In the genomic region with DNA sequence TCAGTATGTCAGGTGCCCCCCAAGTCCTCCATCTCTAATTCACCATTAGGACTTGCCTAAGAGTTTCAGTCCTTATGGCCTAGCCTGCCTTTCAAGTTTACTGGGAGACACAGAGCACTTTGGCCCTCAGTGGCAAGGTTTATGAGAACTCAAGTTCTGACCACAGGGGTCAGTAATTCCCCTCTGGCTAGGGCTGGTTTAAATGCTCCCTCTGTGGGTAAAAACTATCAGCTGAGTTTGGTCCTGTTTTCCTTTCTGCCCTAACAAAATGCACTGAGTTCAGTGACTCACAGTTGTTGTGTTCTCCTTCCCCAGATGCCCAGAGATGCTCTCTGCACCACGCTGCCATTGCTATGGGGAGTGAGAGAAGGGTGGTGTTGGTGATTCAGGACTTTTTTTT, we compare ENCODE assay signal across 19 cellular contexts.
"Had no signal": no experiment of that assay in that cellular context is flagged by ENCODE, and none has a peak within 500 bp of the region (broad histone marks: within the 10 kb centered on the region; RNA-seq: fewer than 3 reads in every experiment).

No MANE protein-coding gene starts in this region.

- DNase-seq: activated CD4-positive, alpha-beta memory T cell treated with anti-CD3 and anti-CD28 coated beads, Interleukin-2, amount 10 ng/mL, durations not matched to agents 7 days and 5 days; activated CD4-positive, alpha-beta T cell treated with anti-CD3 and anti-CD28 coated beads for 36 hours; activated naive CD4-positive, alpha-beta T cell treated with Interleukin-2 at 50 U/mL for 16 hours; activated T-cell treated with anti-CD3 and anti-CD28 coated beads, Interleukin-2, amount 50 U/mL, for 24 hours; anterior cingulate cortex; caudate nucleus; erythroblast; gastrocnemius medialis; head of caudate nucleus; kidney glomerular epithelial cell; left ventricle myocardium inferior; mammary epithelial cell; nephron progenitor cell; nucleus accumbens; stimulated activated CD4-positive, alpha-beta T cell treated with anti-CD3 and anti-CD28 coated beads, Interleukin-12 subunit alpha, Interleukin-12 subunit beta, amount 100 ng/mL, for 4 hours; stimulated activated CD4-positive, alpha-beta T cell treated with anti-CD3 and anti-CD28 coated beads, Interleukin-1b, Interleukin-23, amount 100 ng/mL, for 48 hours; stimulated activated CD8-positive, alpha-beta memory T cell treated with anti-CD3 and anti-CD28 coated beads, Interleukin-4, amount 100 ng/mL, for 48 hours; stimulated activated naive CD4-positive, alpha-beta T cell; T-helper 2 cell had no signal
